ENCODE assay signal across 1 cellular context in the genomic region with DNA sequence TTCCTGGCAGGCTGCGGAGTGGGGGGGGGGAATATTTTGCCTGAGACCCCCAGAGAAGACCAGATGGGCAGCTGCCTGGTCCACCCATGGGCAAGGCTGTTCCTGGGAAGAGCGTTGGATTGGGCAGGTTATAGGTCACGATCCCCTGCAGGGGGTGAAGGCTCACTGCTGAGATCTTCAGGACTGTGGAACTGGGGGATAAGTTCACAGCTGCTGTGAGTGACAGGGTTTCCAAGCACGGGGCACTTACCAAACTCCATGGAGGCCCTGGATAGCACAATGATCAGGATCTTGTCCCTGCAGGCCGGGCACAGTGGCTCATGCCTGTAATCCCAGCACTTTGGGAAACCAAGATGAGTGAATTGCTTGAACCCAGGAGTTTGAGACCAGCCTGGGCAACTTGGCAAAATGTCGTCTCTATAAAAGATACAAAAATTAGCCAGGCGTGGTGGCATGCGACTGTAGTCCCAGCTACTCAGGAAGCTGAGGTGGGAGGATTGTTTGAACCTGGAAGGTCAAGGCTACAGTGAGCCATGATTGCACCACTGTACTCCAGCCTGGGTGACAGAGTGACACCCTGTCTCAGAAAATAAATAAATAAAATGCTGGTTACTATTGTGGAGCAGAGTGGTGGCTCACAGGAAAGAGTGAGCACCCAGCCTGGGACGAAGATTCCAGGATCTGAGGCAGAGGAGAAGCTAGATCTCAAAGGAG.
TF ChIP-seq lines count a peak whose summit lies in the region.

No MANE protein-coding gene starts in this region.

TF ChIP-seq in HepG2, 621 proteins besides CTCF, POLR2A, EP300 and RAD21 (continued from another document and continues in another):
- no peak for TF ChIP-seq HMGXB3 (CRISPR knock-in tag; IDR thresholded peaks at IDR 0.05; ENCODE audit: borderline replicate concordance)
- peak; percentile 84 for TF ChIP-seq GATAD2A (CRISPR knock-in tag; IDR thresholded peaks at IDR 0.05)
- TF ChIP-seq, protein P1, sequence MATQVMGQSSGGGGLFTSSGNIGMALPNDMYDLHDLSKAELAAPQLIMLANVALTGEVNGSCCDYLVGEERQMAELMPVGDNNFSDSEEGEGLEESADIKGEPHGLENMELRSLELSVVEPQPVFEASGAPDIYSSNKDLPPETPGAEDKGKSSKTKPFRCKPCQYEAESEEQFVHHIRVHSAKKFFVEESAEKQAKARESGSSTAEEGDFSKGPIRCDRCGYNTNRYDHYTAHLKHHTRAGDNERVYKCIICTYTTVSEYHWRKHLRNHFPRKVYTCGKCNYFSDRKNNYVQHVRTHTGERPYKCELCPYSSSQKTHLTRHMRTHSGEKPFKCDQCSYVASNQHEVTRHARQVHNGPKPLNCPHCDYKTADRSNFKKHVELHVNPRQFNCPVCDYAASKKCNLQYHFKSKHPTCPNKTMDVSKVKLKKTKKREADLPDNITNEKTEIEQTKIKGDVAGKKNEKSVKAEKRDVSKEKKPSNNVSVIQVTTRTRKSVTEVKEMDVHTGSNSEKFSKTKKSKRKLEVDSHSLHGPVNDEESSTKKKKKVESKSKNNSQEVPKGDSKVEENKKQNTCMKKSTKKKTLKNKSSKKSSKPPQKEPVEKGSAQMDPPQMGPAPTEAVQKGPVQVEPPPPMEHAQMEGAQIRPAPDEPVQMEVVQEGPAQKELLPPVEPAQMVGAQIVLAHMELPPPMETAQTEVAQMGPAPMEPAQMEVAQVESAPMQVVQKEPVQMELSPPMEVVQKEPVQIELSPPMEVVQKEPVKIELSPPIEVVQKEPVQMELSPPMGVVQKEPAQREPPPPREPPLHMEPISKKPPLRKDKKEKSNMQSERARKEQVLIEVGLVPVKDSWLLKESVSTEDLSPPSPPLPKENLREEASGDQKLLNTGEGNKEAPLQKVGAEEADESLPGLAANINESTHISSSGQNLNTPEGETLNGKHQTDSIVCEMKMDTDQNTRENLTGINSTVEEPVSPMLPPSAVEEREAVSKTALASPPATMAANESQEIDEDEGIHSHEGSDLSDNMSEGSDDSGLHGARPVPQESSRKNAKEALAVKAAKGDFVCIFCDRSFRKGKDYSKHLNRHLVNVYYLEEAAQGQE (IDR thresholded peaks at IDR 0.05; ENCODE audit: borderline replicate concordance in 1 of 2, low read depth in 1 of 2, low read length in 2 of 2), result no peak
- TF ChIP-seq, protein P2, sequence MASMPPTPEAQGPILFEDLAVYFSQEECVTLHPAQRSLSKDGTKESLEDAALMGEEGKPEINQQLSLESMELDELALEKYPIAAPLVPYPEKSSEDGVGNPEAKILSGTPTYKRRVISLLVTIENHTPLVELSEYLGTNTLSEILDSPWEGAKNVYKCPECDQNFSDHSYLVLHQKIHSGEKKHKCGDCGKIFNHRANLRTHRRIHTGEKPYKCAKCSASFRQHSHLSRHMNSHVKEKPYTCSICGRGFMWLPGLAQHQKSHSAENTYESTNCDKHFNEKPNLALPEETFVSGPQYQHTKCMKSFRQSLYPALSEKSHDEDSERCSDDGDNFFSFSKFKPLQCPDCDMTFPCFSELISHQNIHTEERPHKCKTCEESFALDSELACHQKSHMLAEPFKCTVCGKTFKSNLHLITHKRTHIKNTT (CRISPR knock-in tag; IDR thresholded peaks at IDR 0.05), result no peak
- TF ChIP-seq, protein P3, sequence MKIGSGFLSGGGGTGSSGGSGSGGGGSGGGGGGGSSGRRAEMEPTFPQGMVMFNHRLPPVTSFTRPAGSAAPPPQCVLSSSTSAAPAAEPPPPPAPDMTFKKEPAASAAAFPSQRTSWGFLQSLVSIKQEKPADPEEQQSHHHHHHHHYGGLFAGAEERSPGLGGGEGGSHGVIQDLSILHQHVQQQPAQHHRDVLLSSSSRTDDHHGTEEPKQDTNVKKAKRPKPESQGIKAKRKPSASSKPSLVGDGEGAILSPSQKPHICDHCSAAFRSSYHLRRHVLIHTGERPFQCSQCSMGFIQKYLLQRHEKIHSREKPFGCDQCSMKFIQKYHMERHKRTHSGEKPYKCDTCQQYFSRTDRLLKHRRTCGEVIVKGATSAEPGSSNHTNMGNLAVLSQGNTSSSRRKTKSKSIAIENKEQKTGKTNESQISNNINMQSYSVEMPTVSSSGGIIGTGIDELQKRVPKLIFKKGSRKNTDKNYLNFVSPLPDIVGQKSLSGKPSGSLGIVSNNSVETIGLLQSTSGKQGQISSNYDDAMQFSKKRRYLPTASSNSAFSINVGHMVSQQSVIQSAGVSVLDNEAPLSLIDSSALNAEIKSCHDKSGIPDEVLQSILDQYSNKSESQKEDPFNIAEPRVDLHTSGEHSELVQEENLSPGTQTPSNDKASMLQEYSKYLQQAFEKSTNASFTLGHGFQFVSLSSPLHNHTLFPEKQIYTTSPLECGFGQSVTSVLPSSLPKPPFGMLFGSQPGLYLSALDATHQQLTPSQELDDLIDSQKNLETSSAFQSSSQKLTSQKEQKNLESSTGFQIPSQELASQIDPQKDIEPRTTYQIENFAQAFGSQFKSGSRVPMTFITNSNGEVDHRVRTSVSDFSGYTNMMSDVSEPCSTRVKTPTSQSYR (CRISPR knock-in tag; IDR thresholded peaks at IDR 0.05; ENCODE audit: borderline replicate concordance), result no peak
- peak; percentile 34; the same call in 1 of the 2 replicates for TF ChIP-seq HOXA3 (CRISPR knock-in tag; IDR thresholded peaks at IDR 0.05)
- no peak for TF ChIP-seq SOX6 (IDR thresholded peaks at IDR 0.05)
- peak; percentile 64 for TF ChIP-seq SOX6 (CRISPR knock-in tag; IDR thresholded peaks at IDR 0.05)
- peak; percentile 55; the same call in 1 of the 2 replicates for TF ChIP-seq MIXL1 (CRISPR knock-in tag; IDR thresholded peaks at IDR 0.05)
- TF ChIP-seq XBP1 (CRISPR knock-in tag; IDR thresholded peaks at IDR 0.05), result no peak
- no peak for TF ChIP-seq ARNT2 (CRISPR knock-in tag; IDR thresholded peaks at IDR 0.05; ENCODE audit: low read depth)
- no peak for TF ChIP-seq ZSCAN29 (CRISPR knock-in tag; conservative IDR thresholded peaks at IDR 0.05)
- no peak; the same call in 1 of the 2 replicates for TF ChIP-seq SOX5 (CRISPR knock-in tag; IDR thresholded peaks at IDR 0.05; ENCODE audit: borderline replicate concordance)
- TF ChIP-seq ZNF292 (CRISPR knock-in tag; IDR thresholded peaks at IDR 0.05; ENCODE audit: borderline replicate concordance, low read depth), result 0 out of 2 replicates have a peak, but pooled peaks have one; percentile 56
- no peak for TF ChIP-seq KLF11 (CRISPR knock-in tag; IDR thresholded peaks at IDR 0.05)
- no peak for TF ChIP-seq ZNF652 (CRISPR knock-in tag; IDR thresholded peaks at IDR 0.05; ENCODE audit: borderline replicate concordance, low read depth)
- 0 out of 2 replicates have a peak, but pooled peaks have one; percentile 38 for TF ChIP-seq HDAC1 (CRISPR knock-in tag; IDR thresholded peaks at IDR 0.05)
- peak; percentile 66; the same call in 1 of the 2 replicates for TF ChIP-seq MEIS2 (CRISPR knock-in tag; IDR thresholded peaks at IDR 0.05)
- no peak; the same call in 1 of the 2 replicates for TF ChIP-seq ZFP91 (CRISPR knock-in tag; IDR thresholded peaks at IDR 0.05; ENCODE audit: borderline replicate concordance)
- no peak for TF ChIP-seq KLF12 (CRISPR knock-in tag; IDR thresholded peaks at IDR 0.05; ENCODE audit: borderline replicate concordance)
- TF ChIP-seq PBX3 (CRISPR knock-in tag; IDR thresholded peaks at IDR 0.05; ENCODE audit: borderline replicate concordance), result no peak
- peak; percentile 92 for TF ChIP-seq RARA (CRISPR knock-in tag; IDR thresholded peaks at IDR 0.05)
- no peak for TF ChIP-seq SPEN (CRISPR knock-in tag; IDR thresholded peaks at IDR 0.05; ENCODE audit: low read depth)
- TF ChIP-seq SP5 (CRISPR knock-in tag; IDR thresholded peaks at IDR 0.05; ENCODE audit: borderline replicate concordance, low read depth), result no peak
- no peak for TF ChIP-seq HOXD1 (CRISPR knock-in tag; IDR thresholded peaks at IDR 0.05)
- no peak for TF ChIP-seq NPAS2 (CRISPR knock-in tag; IDR thresholded peaks at IDR 0.05; ENCODE audit: borderline replicate concordance)
- TF ChIP-seq ZFP37 (CRISPR knock-in tag; IDR thresholded peaks at IDR 0.05; ENCODE audit: borderline replicate concordance), result no peak
- no peak for TF ChIP-seq ZFP36 (IDR thresholded peaks at IDR 0.05; ENCODE audit: borderline replicate concordance, low read depth, low read length, partially characterized antibody)
- TF ChIP-seq BHLHE40 (IDR thresholded peaks at IDR 0.05; ENCODE audit: low read length), result no peak
- no peak for TF ChIP-seq CCDC6 (CRISPR knock-in tag; IDR thresholded peaks at IDR 0.05)
- TF ChIP-seq ZNF776 (CRISPR knock-in tag; IDR thresholded peaks at IDR 0.05), result no peak
- no peak for TF ChIP-seq HNRNPUL1 (IDR thresholded peaks at IDR 0.05; ENCODE audit: low read depth, low read length)
- TF ChIP-seq, protein P4, sequence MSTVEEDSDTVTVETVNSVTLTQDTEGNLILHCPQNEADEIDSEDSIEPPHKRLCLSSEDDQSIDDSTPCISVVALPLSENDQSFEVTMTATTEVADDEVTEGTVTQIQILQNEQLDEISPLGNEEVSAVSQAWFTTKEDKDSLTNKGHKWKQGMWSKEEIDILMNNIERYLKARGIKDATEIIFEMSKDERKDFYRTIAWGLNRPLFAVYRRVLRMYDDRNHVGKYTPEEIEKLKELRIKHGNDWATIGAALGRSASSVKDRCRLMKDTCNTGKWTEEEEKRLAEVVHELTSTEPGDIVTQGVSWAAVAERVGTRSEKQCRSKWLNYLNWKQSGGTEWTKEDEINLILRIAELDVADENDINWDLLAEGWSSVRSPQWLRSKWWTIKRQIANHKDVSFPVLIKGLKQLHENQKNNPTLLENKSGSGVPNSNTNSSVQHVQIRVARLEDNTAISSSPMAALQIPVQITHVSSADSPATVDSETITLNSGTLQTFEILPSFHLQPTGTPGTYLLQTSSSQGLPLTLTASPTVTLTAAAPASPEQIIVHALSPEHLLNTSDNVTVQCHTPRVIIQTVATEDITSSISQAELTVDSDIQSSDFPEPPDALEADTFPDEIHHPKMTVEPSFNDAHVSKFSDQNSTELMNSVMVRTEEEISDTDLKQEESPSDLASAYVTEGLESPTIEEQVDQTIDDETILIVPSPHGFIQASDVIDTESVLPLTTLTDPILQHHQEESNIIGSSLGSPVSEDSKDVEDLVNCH (CRISPR knock-in tag; IDR thresholded peaks at IDR 0.05), result no peak
- no peak for TF ChIP-seq SMARCC2 (IDR thresholded peaks at IDR 0.05)
- TF ChIP-seq NR2C2 (CRISPR knock-in tag; IDR thresholded peaks at IDR 0.05; ENCODE audit: borderline replicate concordance), result peak; percentile 87
- peak; percentile 62; the same call in 1 of the 2 replicates for TF ChIP-seq ETV5 (CRISPR knock-in tag; IDR thresholded peaks at IDR 0.05; ENCODE audit: borderline replicate concordance)
